ENCODE assay signal across 8 cellular contexts in the genomic region with DNA sequence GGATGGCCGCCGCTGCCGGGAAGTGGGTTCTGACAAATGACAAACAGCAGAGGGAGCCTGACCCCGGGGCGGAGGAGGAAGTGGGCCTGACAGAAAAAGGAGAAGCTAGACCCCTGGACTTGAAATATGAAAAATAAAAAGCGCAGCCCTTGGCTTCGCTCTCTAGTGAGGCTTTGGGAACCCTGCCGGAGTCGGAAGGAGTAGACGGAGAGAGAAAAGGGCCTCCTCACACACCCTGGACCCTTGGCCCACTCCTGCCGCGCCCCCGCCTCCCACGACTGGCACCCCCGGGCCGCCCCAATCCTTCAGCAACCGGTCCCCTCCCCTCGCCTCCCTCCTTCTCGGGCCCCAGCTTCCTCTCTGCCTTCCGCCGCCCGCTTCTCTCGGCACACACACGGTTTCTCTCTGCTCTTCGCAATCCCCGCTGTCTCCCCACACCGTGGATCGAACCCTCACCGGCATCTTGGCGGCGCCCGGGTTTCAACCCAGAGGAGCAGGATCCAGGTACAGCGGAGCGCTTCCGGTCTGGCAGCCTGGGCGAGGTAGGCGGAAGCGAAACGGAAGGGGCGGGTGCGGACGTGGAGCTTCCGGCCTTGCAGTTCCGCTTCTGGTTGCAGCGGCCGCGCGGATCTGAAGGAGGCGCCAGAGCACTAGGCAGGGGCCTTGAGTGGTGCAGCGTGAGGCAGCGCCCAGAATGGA. TPM values are rescaled to one million over a fixed set of nuclear protein-coding genes. Genes with fewer than 3 reads are reported as not detected.
A peak's percentile ranks its signal among the peaks of the same experiment; 100 is the strongest.
DNase-seq lines count a peak whose midpoint lies in the region; ATAC-seq, FAIRE-seq and TF ChIP-seq lines count a peak whose summit lies in the region.

ARPC3 (minus strand) TSS at position 539 of the 699 bp plus-strand sequence; CDS start at position 462, 77 bp downstream.

- DNase-seq in H54 (ENCODE audit: insufficient read length, low spot score) (peak; percentile 80), LoVo (ENCODE audit: low spot score) (peak; percentile 100), RWPE2 (ENCODE audit: low spot score) (peak; percentile 94), fibroblast of peridontal ligament (ENCODE audit: extremely low read depth) (peak; percentile 92)
- DNase-seq in activated T-helper 9 cell treated with anti-CD3 and anti-CD28 coated beads, Interleukin-2, amount 50 U/mL, for 16 hours (ENCODE audit: low read depth): peak; percentile 92
- DNase-seq in natural killer cell treated with Interleukin-12 subunit alpha and Interleukin-12 subunit beta and Interleukin-15 and Interleukin-18, amount 100 ng/mL, for 72 hours (ENCODE audit: low spot score): peak; percentile 96
- peak; percentile 96 for DNase-seq in stimulated activated naive CD8-positive, alpha-beta T cell treated with anti-CD3 and anti-CD28 coated beads, Interleukin-15, Interleukin-2, amounts not matched to agents 100 U/mL and 50 U/mL, for 24 hours

- peak within 1 kb of the TSS; percentile 98 to 99 for H3K27ac Mint-ChIP-seq in natural killer cell treated with Interleukin-12 subunit alpha and Interleukin-12 subunit beta and Interleukin-15 and Interleukin-18, amount 100 ng/mL, for 72 hours

- H3K36me3 ChIP-seq in ES-I3 (ENCODE audit: insufficient read depth, low read length): peaks cover 2% of the 10 kb centered on the region
- peaks cover 42% of the 10 kb centered on the region for H3K36me3 ChIP-seq in RWPE2 (ENCODE audit: low read depth)

- H3K4me1 ChIP-seq in ES-I3 (ENCODE audit: insufficient read depth, low read length) (no peaks in the 10 kb centered on the region), RWPE2 (ENCODE audit: insufficient read depth, poor library complexity, severe bottlenecking) (no peaks in the 10 kb centered on the region)

- H3K4me3 Mint-ChIP-seq in natural killer cell treated with Interleukin-12 subunit alpha and Interleukin-12 subunit beta and Interleukin-15 and Interleukin-18, amount 100 ng/mL, for 72 hours: peak within 1 kb of the TSS; percentile 98

- H3K9me3 ChIP-seq in ES-I3 (ENCODE audit: control insufficient read depth, insufficient read depth, low read length) (no peaks in the 10 kb centered on the region), RWPE2 (ENCODE audit: severe bottlenecking) (no peaks in the 10 kb centered on the region)

- H3K36me3 Mint-ChIP-seq in natural killer cell treated with Interleukin-12 subunit alpha and Interleukin-12 subunit beta and Interleukin-15 and Interleukin-18, amount 100 ng/mL, for 72 hours: peaks cover 23% of the 10 kb centered on the region

- peak; percentile 92 for TF ChIP-seq CTCF in RWPE2 (IDR thresholded peaks at IDR 0.05; ENCODE audit: poor library complexity, severe bottlenecking)

- TF ChIP-seq POLR2A in H54 (IDR thresholded peaks at IDR 0.05; ENCODE audit: low read depth, low read length): peak; percentile 73; the same call in 1 of the 2 replicates

- H3K4me3 ChIP-seq in RWPE2 (ENCODE audit: severe bottlenecking): peak within 1 kb of the TSS; percentile 49

- H3K27ac ChIP-seq in RWPE2 (ENCODE audit: poor library complexity, severe bottlenecking): peak within 1 kb of the TSS; percentile 72

- peak; percentile 85 for FAIRE-seq in H54 (lab: Jason Lieb, UNC)

- H3K27me3 Mint-ChIP-seq in natural killer cell treated with Interleukin-12 subunit alpha and Interleukin-12 subunit beta and Interleukin-15 and Interleukin-18, amount 100 ng/mL, for 72 hours: no peaks in the 10 kb centered on the region

- ATAC-seq in RWPE2 (ENCODE audit: low read depth): peak; percentile 96
- ATAC-seq in natural killer cell treated with Interleukin-12 subunit alpha and Interleukin-12 subunit beta and Interleukin-15 and Interleukin-18, amount 100 ng/mL, for 72 hours: peak; percentile 99 to 100
- ATAC-seq in stimulated activated naive CD8-positive, alpha-beta T cell treated with anti-CD3 and anti-CD28 coated beads, Interleukin-15, Interleukin-2, amounts not matched to agents 100 U/mL and 50 U/mL, for 24 hours: peak; percentile 99

- H3K27me3 ChIP-seq in RWPE2 (ENCODE audit: insufficient read depth, poor library complexity, severe bottlenecking): no peaks in the 10 kb centered on the region

- peak within 1 kb of the TSS; percentile 66 for H3K9ac ChIP-seq in ES-I3 (ENCODE audit: low read depth, low read length)

- H3K9me3 Mint-ChIP-seq in natural killer cell treated with Interleukin-12 subunit alpha and Interleukin-12 subunit beta and Interleukin-15 and Interleukin-18, amount 100 ng/mL, for 72 hours: no peaks in the 10 kb centered on the region

- peaks cover 31 to 36% of the 10 kb centered on the region in 2 donors for H3K4me1 Mint-ChIP-seq in natural killer cell treated with Interleukin-12 subunit alpha and Interleukin-12 subunit beta and Interleukin-15 and Interleukin-18, amount 100 ng/mL, for 72 hours (ENCODE audit: low read depth in 2 of 2)

RNA-seq across cellular contexts. Expression of gene ARPC3, which starts in this region (rescaled TPM):
- total RNA-seq in natural killer cell treated with Interleukin-12 subunit alpha and Interleukin-12 subunit beta and Interleukin-15 and Interleukin-18, amount 100 ng/mL, for 72 hours: 100 to 1,000 TPM; 208 to 356 TPM

Comparison
In these comparisons a context has a peak if more than half of its experiments do, and no peak if none do; other contexts are left out.
1. Peak in every context shown above with its lines: DNase-seq, ATAC-seq, H3K4me3 ChIP-seq and H3K27ac ChIP-seq.